ENCODE assay signal across 1 cellular context in genomic region chr4:153067376-153067775, GRCh38.
TF ChIP-seq lines count a peak whose summit lies in the region.

No MANE protein-coding gene starts in this region.

TF ChIP-seq in HepG2, 621 proteins besides CTCF, POLR2A, EP300 and RAD21 (continued from another document and continues in another):
- TF ChIP-seq ASH2L (IDR thresholded peaks at IDR 0.05; ENCODE audit: insufficient read length, low read depth, low read length) (peak; percentile 14), RORA (CRISPR knock-in tag; IDR thresholded peaks at IDR 0.05) (no peak), SETDB1 (CRISPR knock-in tag; IDR thresholded peaks at IDR 0.05; ENCODE audit: borderline replicate concordance) (no peak), NKX3-1 (CRISPR knock-in tag; IDR thresholded peaks at IDR 0.05) (no peak), ATF1 (CRISPR knock-in tag; IDR thresholded peaks at IDR 0.05) (no peak), ZNF292 (CRISPR knock-in tag; IDR thresholded peaks at IDR 0.05; ENCODE audit: borderline replicate concordance, low read depth) (peak; percentile 69; the same call in 1 of the 2 replicates), HIC2 (CRISPR knock-in tag; IDR thresholded peaks at IDR 0.05; ENCODE audit: low read depth) (no peak), ZZZ3 (CRISPR knock-in tag; IDR thresholded peaks at IDR 0.05; ENCODE audit: borderline replicate concordance) (no peak), MED1 (CRISPR knock-in tag; IDR thresholded peaks at IDR 0.05) (peak; percentile 44; the same call in 1 of the 2 replicates), PBX3 (CRISPR knock-in tag; IDR thresholded peaks at IDR 0.05; ENCODE audit: borderline replicate concordance) (no peak), GATA4 (IDR thresholded peaks at IDR 0.05; ENCODE audit: borderline replicate concordance, low read depth) (no peak), BORCS8-MEF2B (CRISPR knock-in tag; IDR thresholded peaks at IDR 0.05) (no peak), GLI4 (CRISPR knock-in tag; IDR thresholded peaks at IDR 0.05; ENCODE audit: borderline replicate concordance) (no peak), PAF1 (CRISPR knock-in tag; IDR thresholded peaks at IDR 0.05) (no peak), ZNF567 (CRISPR knock-in tag; IDR thresholded peaks at IDR 0.05; ENCODE audit: borderline replicate concordance) (no peak), ZNF577 (CRISPR knock-in tag; IDR thresholded peaks at IDR 0.05; ENCODE audit: borderline replicate concordance, low read depth) (no peak), ZNF121 (CRISPR knock-in tag; IDR thresholded peaks at IDR 0.05) (no peak), RAD51 (IDR thresholded peaks at IDR 0.05; ENCODE audit: borderline replicate concordance) (no peak), HNF4A (CRISPR knock-in tag; IDR thresholded peaks at IDR 0.05) (peak; percentile 87), PHB2 (IDR thresholded peaks at IDR 0.05; ENCODE audit: partially characterized antibody) (no peak), NPAS2 (CRISPR knock-in tag; IDR thresholded peaks at IDR 0.05; ENCODE audit: borderline replicate concordance) (no peak), ZNF782 (CRISPR knock-in tag; IDR thresholded peaks at IDR 0.05; ENCODE audit: borderline replicate concordance) (no peak), MLXIP (CRISPR knock-in tag; IDR thresholded peaks at IDR 0.05; ENCODE audit: borderline replicate concordance) (no peak), TOPORS (CRISPR knock-in tag; IDR thresholded peaks at IDR 0.05) (no peak), PAX8 (CRISPR knock-in tag; IDR thresholded peaks at IDR 0.05; ENCODE audit: borderline replicate concordance) (no peak), ZFP82 (CRISPR knock-in tag; IDR thresholded peaks at IDR 0.05; ENCODE audit: borderline replicate concordance) (no peak), TIGD3 (CRISPR knock-in tag; IDR thresholded peaks at IDR 0.05; ENCODE audit: borderline replicate concordance) (no peak), ZFAT (CRISPR knock-in tag; conservative IDR thresholded peaks at IDR 0.05) (no peak), ZNF280B (CRISPR knock-in tag; IDR thresholded peaks at IDR 0.05; ENCODE audit: borderline replicate concordance) (no peak), ZNF263 (CRISPR knock-in tag; IDR thresholded peaks at IDR 0.05) (no peak), ZSCAN20 (CRISPR knock-in tag; IDR thresholded peaks at IDR 0.05; ENCODE audit: borderline replicate concordance) (no peak), SMAD9 (CRISPR knock-in tag; IDR thresholded peaks at IDR 0.05) (no peak), SIX1 (CRISPR knock-in tag; IDR thresholded peaks at IDR 0.05; ENCODE audit: borderline replicate concordance) (0 out of 2 replicates have a peak, but pooled peaks have one; percentile 41), ZNF430 (CRISPR knock-in tag; IDR thresholded peaks at IDR 0.05) (no peak), TCF7L2 (IDR thresholded peaks at IDR 0.05; ENCODE audit: low read depth, low read length) (no peak), IRF9 (CRISPR knock-in tag; IDR thresholded peaks at IDR 0.05; ENCODE audit: borderline replicate concordance) (no peak), ZNF564 (CRISPR knock-in tag; IDR thresholded peaks at IDR 0.05) (no peak), NFIB (CRISPR knock-in tag; IDR thresholded peaks at IDR 0.05; ENCODE audit: borderline replicate concordance) (no peak), ELF4 (CRISPR knock-in tag; IDR thresholded peaks at IDR 0.05; ENCODE audit: borderline replicate concordance) (no peak), NFRKB (IDR thresholded peaks at IDR 0.05) (no peak), ZNF354B (CRISPR knock-in tag; IDR thresholded peaks at IDR 0.05) (no peak), MYPOP (CRISPR knock-in tag; IDR thresholded peaks at IDR 0.05) (no peak)
- TF ChIP-seq, protein P1, sequence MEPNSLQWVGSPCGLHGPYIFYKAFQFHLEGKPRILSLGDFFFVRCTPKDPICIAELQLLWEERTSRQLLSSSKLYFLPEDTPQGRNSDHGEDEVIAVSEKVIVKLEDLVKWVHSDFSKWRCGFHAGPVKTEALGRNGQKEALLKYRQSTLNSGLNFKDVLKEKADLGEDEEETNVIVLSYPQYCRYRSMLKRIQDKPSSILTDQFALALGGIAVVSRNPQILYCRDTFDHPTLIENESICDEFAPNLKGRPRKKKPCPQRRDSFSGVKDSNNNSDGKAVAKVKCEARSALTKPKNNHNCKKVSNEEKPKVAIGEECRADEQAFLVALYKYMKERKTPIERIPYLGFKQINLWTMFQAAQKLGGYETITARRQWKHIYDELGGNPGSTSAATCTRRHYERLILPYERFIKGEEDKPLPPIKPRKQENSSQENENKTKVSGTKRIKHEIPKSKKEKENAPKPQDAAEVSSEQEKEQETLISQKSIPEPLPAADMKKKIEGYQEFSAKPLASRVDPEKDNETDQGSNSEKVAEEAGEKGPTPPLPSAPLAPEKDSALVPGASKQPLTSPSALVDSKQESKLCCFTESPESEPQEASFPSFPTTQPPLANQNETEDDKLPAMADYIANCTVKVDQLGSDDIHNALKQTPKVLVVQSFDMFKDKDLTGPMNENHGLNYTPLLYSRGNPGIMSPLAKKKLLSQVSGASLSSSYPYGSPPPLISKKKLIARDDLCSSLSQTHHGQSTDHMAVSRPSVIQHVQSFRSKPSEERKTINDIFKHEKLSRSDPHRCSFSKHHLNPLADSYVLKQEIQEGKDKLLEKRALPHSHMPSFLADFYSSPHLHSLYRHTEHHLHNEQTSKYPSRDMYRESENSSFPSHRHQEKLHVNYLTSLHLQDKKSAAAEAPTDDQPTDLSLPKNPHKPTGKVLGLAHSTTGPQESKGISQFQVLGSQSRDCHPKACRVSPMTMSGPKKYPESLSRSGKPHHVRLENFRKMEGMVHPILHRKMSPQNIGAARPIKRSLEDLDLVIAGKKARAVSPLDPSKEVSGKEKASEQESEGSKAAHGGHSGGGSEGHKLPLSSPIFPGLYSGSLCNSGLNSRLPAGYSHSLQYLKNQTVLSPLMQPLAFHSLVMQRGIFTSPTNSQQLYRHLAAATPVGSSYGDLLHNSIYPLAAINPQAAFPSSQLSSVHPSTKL (CRISPR knock-in tag; IDR thresholded peaks at IDR 0.05): peak; percentile 86
- TF ChIP-seq, protein P2, sequence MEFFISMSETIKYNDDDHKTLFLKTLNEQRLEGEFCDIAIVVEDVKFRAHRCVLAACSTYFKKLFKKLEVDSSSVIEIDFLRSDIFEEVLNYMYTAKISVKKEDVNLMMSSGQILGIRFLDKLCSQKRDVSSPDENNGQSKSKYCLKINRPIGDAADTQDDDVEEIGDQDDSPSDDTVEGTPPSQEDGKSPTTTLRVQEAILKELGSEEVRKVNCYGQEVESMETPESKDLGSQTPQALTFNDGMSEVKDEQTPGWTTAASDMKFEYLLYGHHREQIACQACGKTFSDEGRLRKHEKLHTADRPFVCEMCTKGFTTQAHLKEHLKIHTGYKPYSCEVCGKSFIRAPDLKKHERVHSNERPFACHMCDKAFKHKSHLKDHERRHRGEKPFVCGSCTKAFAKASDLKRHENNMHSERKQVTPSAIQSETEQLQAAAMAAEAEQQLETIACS (CRISPR knock-in tag; IDR thresholded peaks at IDR 0.05): no peak
- TF ChIP-seq, protein P3, sequence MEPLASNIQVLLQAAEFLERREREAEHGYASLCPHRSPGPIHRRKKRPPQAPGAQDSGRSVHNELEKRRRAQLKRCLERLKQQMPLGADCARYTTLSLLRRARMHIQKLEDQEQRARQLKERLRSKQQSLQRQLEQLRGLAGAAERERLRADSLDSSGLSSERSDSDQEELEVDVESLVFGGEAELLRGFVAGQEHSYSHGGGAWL (CRISPR knock-in tag; IDR thresholded peaks at IDR 0.05): no peak
- TF ChIP-seq, protein P4, sequence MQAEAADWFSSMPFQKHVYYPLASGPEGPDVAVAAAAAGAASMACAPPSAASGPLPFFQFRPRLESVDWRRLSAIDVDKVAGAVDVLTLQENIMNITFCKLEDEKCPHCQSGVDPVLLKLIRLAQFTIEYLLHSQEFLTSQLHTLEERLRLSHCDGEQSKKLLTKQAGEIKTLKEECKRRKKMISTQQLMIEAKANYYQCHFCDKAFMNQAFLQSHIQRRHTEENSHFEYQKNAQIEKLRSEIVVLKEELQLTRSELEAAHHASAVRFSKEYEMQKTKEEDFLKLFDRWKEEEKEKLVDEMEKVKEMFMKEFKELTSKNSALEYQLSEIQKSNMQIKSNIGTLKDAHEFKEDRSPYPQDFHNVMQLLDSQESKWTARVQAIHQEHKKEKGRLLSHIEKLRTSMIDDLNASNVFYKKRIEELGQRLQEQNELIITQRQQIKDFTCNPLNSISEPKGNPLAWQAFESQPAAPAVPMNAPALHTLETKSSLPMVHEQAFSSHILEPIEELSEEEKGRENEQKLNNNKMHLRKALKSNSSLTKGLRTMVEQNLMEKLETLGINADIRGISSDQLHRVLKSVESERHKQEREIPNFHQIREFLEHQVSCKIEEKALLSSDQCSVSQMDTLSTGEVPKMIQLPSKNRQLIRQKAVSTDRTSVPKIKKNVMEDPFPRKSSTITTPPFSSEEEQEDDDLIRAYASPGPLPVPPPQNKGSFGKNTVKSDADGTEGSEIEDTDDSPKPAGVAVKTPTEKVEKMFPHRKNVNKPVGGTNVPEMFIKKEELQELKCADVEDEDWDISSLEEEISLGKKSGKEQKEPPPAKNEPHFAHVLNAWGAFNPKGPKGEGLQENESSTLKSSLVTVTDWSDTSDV (CRISPR knock-in tag; IDR thresholded peaks at IDR 0.05): no peak
